ENCODE assay signal across 9 cellular contexts in the genomic region with DNA sequence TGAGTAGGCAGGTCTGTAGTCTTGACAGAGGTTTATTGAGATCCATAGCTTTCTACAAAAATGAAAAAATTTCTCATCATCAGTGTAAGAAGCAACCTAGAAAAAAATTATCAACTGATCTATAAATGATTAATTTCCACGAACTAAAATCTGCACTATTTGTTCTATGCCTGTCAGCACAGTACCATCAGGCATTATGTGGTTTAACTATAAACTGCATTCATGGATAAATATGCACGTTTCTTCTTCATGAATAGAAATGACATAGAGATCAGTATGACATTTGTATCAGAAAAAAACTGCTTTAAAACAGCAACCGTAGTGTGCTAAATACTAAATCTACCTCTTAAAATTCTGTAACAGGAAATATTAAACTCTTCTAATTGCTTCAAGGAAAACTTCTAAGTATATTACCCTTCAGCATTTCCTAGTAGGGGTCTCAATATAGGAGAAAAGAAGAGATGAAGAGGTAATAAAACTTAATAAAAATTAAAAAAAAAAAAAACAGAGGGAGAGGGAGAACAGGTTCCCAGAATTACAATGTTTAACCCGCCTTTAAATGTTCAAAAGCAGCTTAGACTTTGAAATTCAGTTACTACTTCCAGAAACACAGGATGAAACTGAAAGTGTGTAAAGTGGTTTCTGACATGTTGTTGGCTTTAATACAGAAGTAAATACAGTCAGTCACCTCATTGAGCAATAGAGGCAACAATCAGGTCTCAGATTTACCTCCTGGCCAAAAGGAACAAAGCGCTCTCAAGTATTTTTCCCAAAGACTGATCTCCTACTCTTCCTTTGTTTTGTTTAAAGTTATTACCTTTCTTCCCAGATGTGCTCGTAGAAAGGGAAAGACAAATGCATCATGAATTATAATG.
A peak's percentile ranks its signal among the peaks of the same experiment; 100 is the strongest.
DNase-seq lines count a peak whose midpoint lies in the region; ATAC-seq and TF ChIP-seq lines count a peak whose summit lies in the region.
"Had no signal": no experiment of that assay in that cellular context is flagged by ENCODE, and none has a peak within 500 bp of the region (broad histone marks: within the 10 kb centered on the region; RNA-seq: fewer than 3 reads in every experiment).

No MANE protein-coding gene starts in this region.

- H3K4me1 Mint-ChIP-seq in T-helper 17 cell: peaks cover 3% of the 10 kb centered on the region
- peaks cover 31 to 32% of the 10 kb centered on the region in 2 donors for H3K4me1 Mint-ChIP-seq in natural killer cell

- intact Hi-C loops in natural killer cell (cut with micrococcal nuclease): no loop called here
- intact Hi-C loops in sciatic nerve (cut with DNase I): no loop called here

- H3K9me3 Mint-ChIP-seq in natural killer cell: peaks cover 2 to 3% of the 10 kb centered on the region in 2 donors

- H3K9me3 ChIP-seq in T-helper 17 cell (ENCODE audit: control insufficient read depth, low read length, poor library complexity, severe bottlenecking): no peaks in the 10 kb centered on the region

- H3K27me3 Mint-ChIP-seq in T-helper 17 cell: no peaks in the 10 kb centered on the region
- H3K27me3 Mint-ChIP-seq in natural killer cell (ENCODE audit: low read depth in 2 of 2): no peaks in the 10 kb centered on the region

- no peak for TF ChIP-seq CTCF in natural killer cell (IDR thresholded peaks at IDR 0.05)

- DNase-seq in T-helper 17 cell: no peak
- no peak for DNase-seq in natural killer cell
- no peak for DNase-seq in retina
- no peak for DNase-seq in sciatic nerve (ENCODE audit: low spot score)
- DNase-seq in NCI-H2196 (lab: John Stamatoyannopoulos, UW; ENCODE audit: unreplicated experiment): no peak
- DNase-seq: stomach had no signal

- no peaks in the 10 kb centered on the region for H3K36me3 Mint-ChIP-seq in T-helper 17 cell (ENCODE audit: low read depth)
- H3K36me3 Mint-ChIP-seq in natural killer cell: no peaks in the 10 kb centered on the region

- no peak overlapping the region for H3K27ac Mint-ChIP-seq in T-helper 17 cell
- H3K27ac Mint-ChIP-seq in natural killer cell: peak overlapping the region; percentile 58 to 75

- H3K4me3 Mint-ChIP-seq in T-helper 17 cell: peak overlapping the region; percentile 9
- peak overlapping the region; percentile 82 for H3K4me3 Mint-ChIP-seq in natural killer cell

- peak; percentile 71 for ATAC-seq in GM19397 (IDR thresholded peaks at IDR 0.05; ENCODE audit: unreplicated experiment)
- peak; percentile 78 for ATAC-seq in HG03060 (IDR thresholded peaks at IDR 0.05; ENCODE audit: low read depth, unreplicated experiment)
- ATAC-seq in T-helper 17 cell: no peak
- peak in 2 of 3 donors; percentile 57 to 60 for ATAC-seq in natural killer cell
- no peak for ATAC-seq in sciatic nerve
- ATAC-seq in GM21381 (IDR thresholded peaks at IDR 0.05; ENCODE audit: unreplicated experiment): no peak

Comparison
In these comparisons a context has a peak if more than half of its experiments do, and no peak if none do; other contexts are left out.
1. ATAC-seq: peak in GM19397 (single experiment), HG03060 (single experiment) and natural killer cell (2 of 3); none in T-helper 17 cell (single experiment), sciatic nerve (single experiment) and GM21381 (single experiment).